ENCODE assay signal across 16 cellular contexts in the genomic region with DNA sequence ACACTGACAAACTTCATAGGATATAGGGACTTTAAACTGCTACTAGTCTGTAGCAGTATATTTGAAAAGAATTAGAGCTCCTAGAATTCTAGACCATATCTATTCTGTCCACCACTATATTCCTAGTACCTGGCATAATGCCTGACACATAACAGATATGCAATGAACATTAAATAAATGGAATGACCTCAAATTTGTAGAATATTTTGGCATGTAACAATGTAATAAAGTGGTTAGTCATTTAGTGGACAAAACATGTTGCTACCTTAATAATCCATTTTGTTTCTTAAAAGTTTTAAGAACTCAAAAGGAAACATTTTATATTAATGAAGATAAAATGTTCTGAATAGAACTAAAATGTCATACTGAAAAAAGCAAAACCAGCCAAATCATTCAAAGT. TPM values are rescaled to one million over a fixed set of nuclear protein-coding genes. Genes with fewer than 3 reads are reported as not detected.
A peak's percentile ranks its signal among the peaks of the same experiment; 100 is the strongest.
DNase-seq lines count a peak whose midpoint lies in the region; ATAC-seq, FAIRE-seq and TF ChIP-seq lines count a peak whose summit lies in the region.
"Had no signal": no experiment of that assay in that cellular context is flagged by ENCODE, and none has a peak within 500 bp of the region (broad histone marks: within the 10 kb centered on the region; RNA-seq: fewer than 3 reads in every experiment).

No MANE protein-coding gene starts in this region.

- TF ChIP-seq POLR2A in GM12891 (IDR thresholded peaks at IDR 0.05; ENCODE audit: low read depth, low read length), result no peak

- H3K14ac ChIP-seq in trophoblast cell (ENCODE audit: low read length), result no peak overlapping the region

- peak; percentile 33 for FAIRE-seq in GM12891 (lab: Jason Lieb, UNC)
- FAIRE-seq: H1 had no signal

- H3K27me3 ChIP-seq in OCI-LY3 (ENCODE audit: low read depth, low read length), result no peaks in the 10 kb centered on the region
- no peaks in the 10 kb centered on the region for H3K27me3 ChIP-seq in trophoblast cell (ENCODE audit: insufficient read depth, low read length)

- H3K9ac ChIP-seq in OCI-LY3 (ENCODE audit: low read length) (no peak overlapping the region), trophoblast cell (ENCODE audit: low read length) (no peak overlapping the region)

- peak; percentile 25 for DNase-seq in AG10803 (ENCODE audit: low read depth)
- DNase-seq in GM12891 (ENCODE audit: insufficient read length, low spot score), result no peak
- DNase-seq in fibroblast of pulmonary artery (ENCODE audit: low read depth), result peak; percentile 10
- no peak for DNase-seq in trophoblast cell
- DNase-seq: ACHN; AML-193; Caco-2; CD4-positive, alpha-beta T cell; GDM1; H9 had no signal

- no peak overlapping the region for H2AK5ac ChIP-seq in trophoblast cell (ENCODE audit: low read length)

- H3K79me2 ChIP-seq in OCI-LY3 (ENCODE audit: low read length) (no peaks in the 10 kb centered on the region), trophoblast cell (ENCODE audit: control insufficient read depth, insufficient read depth, low read length, poor library complexity) (no peaks in the 10 kb centered on the region)

- TF ChIP-seq CTCF in AG10803 (conservative IDR thresholded peaks at IDR 0.05; ENCODE audit: low read length) (no peak), OCI-LY3 (IDR thresholded peaks at IDR 0.05; ENCODE audit: low read depth, low read length) (no peak), fibroblast of pulmonary artery (IDR thresholded peaks at IDR 0.05; ENCODE audit: low read length, missing control alignments) (no peak)

- peaks cover 4% of the 10 kb centered on the region for H4K20me1 ChIP-seq in OCI-LY3 (ENCODE audit: insufficient read depth, low read length)

- H3K79me1 ChIP-seq in trophoblast cell (ENCODE audit: low read length), result no peaks in the 10 kb centered on the region

- H2BK120ac ChIP-seq in trophoblast cell (ENCODE audit: insufficient read depth, low read length, poor library complexity), result no peak overlapping the region

- peaks cover 22% of the 10 kb centered on the region for H3K4me1 ChIP-seq in OCI-LY3 (ENCODE audit: low read length)
- H3K4me1 ChIP-seq in trophoblast cell (ENCODE audit: control insufficient read depth in 1 of 2, insufficient read depth in 2 of 2, low read length in 2 of 2), result no peaks in the 10 kb centered on the region
- H3K4me1 ChIP-seq: Caco-2 had no signal

- peak overlapping the region; percentile 61 for H3K4me2 ChIP-seq in OCI-LY3 (ENCODE audit: low read length)
- H3K4me2 ChIP-seq in trophoblast cell (ENCODE audit: low read length), result no peak overlapping the region

- H2BK12ac ChIP-seq in trophoblast cell (ENCODE audit: low read length), result no peak overlapping the region

- H4K8ac ChIP-seq in trophoblast cell (ENCODE audit: low read depth, low read length), result no peak overlapping the region

- H3K36me3 ChIP-seq in OCI-LY3 (replicated peaks; ENCODE audit: low read depth, low read length) (no peaks in the 10 kb centered on the region), trophoblast cell (ENCODE audit: control insufficient read depth in 1 of 2, insufficient read depth in 2 of 2, low read length in 2 of 2) (no peaks in the 10 kb centered on the region)

- ATAC-seq in GM18502 (IDR thresholded peaks at IDR 0.05; ENCODE audit: poor library complexity, unreplicated experiment), result no peak
- no peak for ATAC-seq in HG03439 (IDR thresholded peaks at IDR 0.05; ENCODE audit: unreplicated experiment)

- H3K18ac ChIP-seq in trophoblast cell (ENCODE audit: low read length), result no peak overlapping the region

- no peak overlapping the region for H3K23ac ChIP-seq in trophoblast cell (ENCODE audit: low read length)

- no peak overlapping the region for H4K12ac ChIP-seq in trophoblast cell (ENCODE audit: low read depth, low read length)

- H3K4me3 ChIP-seq in AG10803 (ENCODE audit: low read length) (no peak overlapping the region), OCI-LY3 (ENCODE audit: low read length) (no peak overlapping the region), fibroblast of pulmonary artery (replicated peaks; ENCODE audit: low read depth, low read length) (no peak overlapping the region), trophoblast cell (ENCODE audit: low read depth, low read length) (no peak overlapping the region)

- H3K9me3 ChIP-seq in OCI-LY3 (ENCODE audit: insufficient read depth, low read length), result no peaks in the 10 kb centered on the region
- H3K9me3 ChIP-seq in trophoblast cell (ENCODE audit: insufficient read depth, low read depth, low read length), result no peaks in the 10 kb centered on the region
- H3K9me3 ChIP-seq: Caco-2 had no signal

- H3K4ac ChIP-seq in trophoblast cell (ENCODE audit: low read depth, low read length), result no peak overlapping the region

- no peak overlapping the region for H4K91ac ChIP-seq in trophoblast cell (ENCODE audit: low read depth, low read length)

- H2BK5ac ChIP-seq in trophoblast cell (ENCODE audit: low read depth, low read length, poor library complexity), result no peak overlapping the region

- no peak overlapping the region for H3K27ac ChIP-seq in OCI-LY3 (ENCODE audit: low read length)
- no peak overlapping the region for H3K27ac ChIP-seq in trophoblast cell (ENCODE audit: low read depth, low read length)
- H3K27ac ChIP-seq: C4-2B, HL-60 had no signal

- H2AFZ ChIP-seq in OCI-LY3 (ENCODE audit: low read depth, low read length) (no peak overlapping the region), trophoblast cell (ENCODE audit: insufficient read depth, low read length, poor library complexity) (no peak overlapping the region)

TF ChIP-seq in GM12891, 5 proteins besides CTCF, POLR2A, EP300 and RAD21:
- TF ChIP-seq POLR2AphosphoS5 (IDR thresholded peaks at IDR 0.05; ENCODE audit: low read depth, low read length) (no peak), SPI1 (IDR thresholded peaks at IDR 0.05; ENCODE audit: low read depth, low read length) (no peak), POU2F2 (IDR thresholded peaks at IDR 0.05; ENCODE audit: low read depth, low read length) (no peak), PAX5 (IDR thresholded peaks at IDR 0.05; ENCODE audit: insufficient read depth, low read length, severe bottlenecking) (no peak), TAF1 (IDR thresholded peaks at IDR 0.05; ENCODE audit: low read depth, low read length) (no peak)

RNA-seq across cellular contexts. Expression of a gene that starts 57.5 kb away (rescaled TPM):
- polyA plus RNA-seq in GM12891 (2012; ENCODE audit: low read depth, missing spikeins), result 4.3 TPM
- 19.5 and 20.6 TPM in 2 replicates for polyA plus RNA-seq in trophoblast cell (2013)

Comparison
In these comparisons a context has a peak if more than half of its experiments do, and no peak if none do; other contexts are left out.
1. DNase-seq: peak in AG10803 (single experiment) and fibroblast of pulmonary artery (single experiment); none in GM12891 (single experiment) and trophoblast cell (0 of 2).